In the genomic region with DNA sequence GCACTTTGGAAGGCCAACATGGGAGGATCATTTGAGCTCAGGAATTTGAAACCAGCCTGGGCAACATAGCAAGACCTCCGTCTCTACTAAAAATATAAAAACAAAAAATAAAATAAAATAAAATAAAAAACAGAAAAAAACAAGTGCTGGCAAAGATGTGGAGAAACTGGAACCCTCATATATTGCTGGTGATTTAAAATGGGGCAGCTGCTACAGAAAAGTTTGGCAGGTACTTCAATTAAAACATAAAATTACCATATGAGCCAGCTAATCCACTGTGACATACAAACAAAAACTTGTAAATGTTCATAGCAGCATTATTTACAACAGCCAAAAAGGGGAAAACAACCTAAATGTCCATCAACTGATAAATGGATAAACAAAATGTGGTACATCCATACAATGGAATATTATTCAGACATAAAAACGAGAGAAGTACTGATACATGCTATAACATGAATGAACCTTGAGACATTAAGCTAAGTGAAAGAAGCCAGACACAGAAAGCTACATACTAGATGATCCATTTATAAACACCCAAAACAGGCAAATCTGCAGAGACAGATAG, we compare ENCODE assay signal across 1 cellular context.
TF ChIP-seq lines count a peak whose summit lies in the region.

No MANE protein-coding gene starts in this region.

TF ChIP-seq in endothelial cell of umbilical vein, 7 proteins besides CTCF, POLR2A, EP300 and RAD21 (continued from another document):
- TF ChIP-seq JUN (IDR thresholded peaks at IDR 0.05; ENCODE audit: borderline replicate concordance, insufficient read depth, insufficient read length, low read depth), result no peak
- TF ChIP-seq, protein P1, sequence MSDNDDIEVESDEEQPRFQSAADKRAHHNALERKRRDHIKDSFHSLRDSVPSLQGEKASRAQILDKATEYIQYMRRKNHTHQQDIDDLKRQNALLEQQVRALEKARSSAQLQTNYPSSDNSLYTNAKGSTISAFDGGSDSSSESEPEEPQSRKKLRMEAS (IDR thresholded peaks at IDR 0.05; ENCODE audit: insufficient read depth, insufficient read length), result no peak
